In the genomic region with DNA sequence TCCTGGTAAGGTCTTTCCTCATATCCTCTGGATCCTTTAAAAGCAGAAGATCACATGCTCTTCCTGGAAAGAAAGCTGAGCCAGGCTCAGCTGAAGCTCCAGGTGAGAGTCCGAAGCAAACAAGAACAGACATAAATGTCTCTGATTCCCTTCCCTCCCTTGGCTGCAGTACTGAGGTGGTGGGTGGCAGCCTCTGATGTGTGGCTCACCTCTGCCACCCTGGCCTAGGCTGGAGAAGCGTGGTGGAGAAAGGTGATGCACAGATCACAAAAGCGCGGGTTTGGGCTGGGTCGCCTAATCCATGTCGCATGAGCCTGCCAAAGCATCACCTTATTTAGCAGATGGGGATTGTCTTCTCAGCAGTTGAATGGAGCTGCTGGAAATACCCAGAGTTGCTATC, we compare ENCODE assay signal across 42 cellular contexts. TPM values are rescaled to one million over a fixed set of nuclear protein-coding genes. Genes with fewer than 3 reads are reported as not detected.
"Had no signal": no experiment of that assay in that cellular context is flagged by ENCODE, and none has a peak within 500 bp of the region (broad histone marks: within the 10 kb centered on the region; RNA-seq: fewer than 3 reads in every experiment).

No MANE protein-coding gene starts in this region.

- H3K27ac ChIP-seq: adrenal gland, ascending aorta, body of pancreas, brain microvascular endothelial cell, breast epithelium, cardiac muscle cell had no signal

- H3K4me3 ChIP-seq: adrenal gland, ascending aorta, body of pancreas, breast epithelium, cardiac muscle cell had no signal

- H3K27me3 ChIP-seq: ascending aorta, body of pancreas, breast epithelium had no signal

- DNase-seq: activated effector memory CD4-positive, alpha-beta T cell treated with anti-CD3 and anti-CD28 coated beads, Interleukin-2, amount 50 U/mL, for 16 hours; activated effector memory CD4-positive, alpha-beta T cell treated with Interleukin-2 at 50 U/mL for 16 hours; activated gamma-delta T cell; activated gamma-delta T cell treated with Interleukin-2 at 50 U/mL for 16 hours; activated naive CD4-positive, alpha-beta T cell; activated naive CD4-positive, alpha-beta T cell treated with anti-CD3 and anti-CD28 coated beads for 36 hours; activated naive CD4-positive, alpha-beta T cell treated with anti-CD3 and anti-CD28 coated beads, Interleukin-2, amount 10 ng/mL, durations not matched to agents 7 days and 5 days; activated naive CD4-positive, alpha-beta T cell treated with anti-CD3 and anti-CD28 coated beads, Interleukin-2, amount 50 U/mL, for 16 hours; activated naive CD4-positive, alpha-beta T cell treated with Interleukin-2 at 50 U/mL for 16 hours; activated naive CD8-positive, alpha-beta T cell treated with anti-CD3 and anti-CD28 coated beads for 36 hours; activated naive CD8-positive, alpha-beta T cell treated with anti-CD3 and anti-CD28 coated beads, Interleukin-2, amount 10 ng/mL, durations not matched to agents 7 days and 5 days; activated naive CD8-positive, alpha-beta T cell treated with anti-CD3 and anti-CD28 coated beads, Interleukin-2, amount 50 U/mL, for 24 hours; activated T-cell treated with anti-CD3 and anti-CD28 coated beads, Interleukin-2, amount 50 U/mL, for 1 hour; activated T-cell treated with anti-CD3 and anti-CD28 coated beads, Interleukin-2, amount 50 U/mL, for 24 hours; activated T-cell treated with anti-CD3 and anti-CD28 coated beads, Interleukin-2, amount 50 U/mL, for 4 hours; activated T-cell treated with anti-CD3 and anti-CD28 coated beads, Interleukin-2, amount 50 U/mL, for 48 hours; activated T-cell treated with anti-CD3 and anti-CD28 coated beads, Interleukin-2, amount 50 U/mL, for 72 hours; adrenal gland; amniotic stem cell; amygdala; anterior cingulate cortex; aorta; body of pancreas; brain microvascular endothelial cell; caudate nucleus; central memory CD4-positive, alpha-beta T cell; cerebellar nuclear complex had no signal

- H3K36me3 ChIP-seq: adrenal gland, ascending aorta, brain microvascular endothelial cell, breast epithelium, cardiac muscle cell had no signal

- H3K36me3 Mint-ChIP-seq: activated naive CD4-positive, alpha-beta T cell treated with anti-CD3 and anti-CD28 coated beads, Interleukin-2, amount 10 ng/mL, durations not matched to agents 7 days and 5 days; activated naive CD4-positive, alpha-beta T cell treated with anti-CD3 and anti-CD28 coated beads, Interleukin-2, amount 50 U/mL, for 24 hours; activated naive CD4-positive, alpha-beta T cell treated with anti-CD3 and anti-CD28 coated beads, Interleukin-2, amount 50 U/mL, for 72 hours; activated naive CD8-positive, alpha-beta T cell; activated naive CD8-positive, alpha-beta T cell treated with anti-CD3 and anti-CD28 coated beads for 36 hours; activated naive CD8-positive, alpha-beta T cell treated with anti-CD3 and anti-CD28 coated beads, Interleukin-2, amount 10 ng/mL, durations not matched to agents 7 days and 5 days; brain had no signal

- H3K27me3 Mint-ChIP-seq: activated naive CD4-positive, alpha-beta T cell treated with anti-CD3 and anti-CD28 coated beads, Interleukin-2, amount 50 U/mL, for 24 hours; activated naive CD8-positive, alpha-beta T cell; activated naive CD8-positive, alpha-beta T cell treated with anti-CD3 and anti-CD28 coated beads, Interleukin-2, amount 50 U/mL, for 24 hours had no signal

- H3K4me1 Mint-ChIP-seq: activated naive CD4-positive, alpha-beta T cell treated with anti-CD3 and anti-CD28 coated beads, Interleukin-2, amount 10 ng/mL, durations not matched to agents 7 days and 5 days; activated naive CD4-positive, alpha-beta T cell treated with anti-CD3 and anti-CD28 coated beads, Interleukin-2, amount 50 U/mL, for 24 hours; activated naive CD8-positive, alpha-beta T cell treated with anti-CD3 and anti-CD28 coated beads for 36 hours; activated naive CD8-positive, alpha-beta T cell treated with anti-CD3 and anti-CD28 coated beads, Interleukin-2, amount 10 ng/mL, durations not matched to agents 7 days and 5 days; activated naive CD8-positive, alpha-beta T cell treated with anti-CD3 and anti-CD28 coated beads, Interleukin-2, amount 50 U/mL, for 24 hours; activated T-helper 17 cell treated with anti-CD3 and anti-CD28 coated beads, Interleukin-2, amount 50 U/mL, for 72 hours; brain; central memory CD8-positive, alpha-beta T cell had no signal

- H3K4me1 ChIP-seq: adrenal gland, ascending aorta, body of pancreas, breast epithelium had no signal

- H3K9me3 ChIP-seq: adrenal gland, ascending aorta, body of pancreas, breast epithelium had no signal

- FAIRE-seq: astrocyte, bronchial epithelial cell had no signal

- H3K27ac Mint-ChIP-seq: activated naive CD4-positive, alpha-beta T cell treated with anti-CD3 and anti-CD28 coated beads for 36 hours; activated naive CD4-positive, alpha-beta T cell treated with anti-CD3 and anti-CD28 coated beads, Interleukin-2, amount 10 ng/mL, durations not matched to agents 7 days and 5 days; activated naive CD4-positive, alpha-beta T cell treated with anti-CD3 and anti-CD28 coated beads, Interleukin-2, amount 50 U/mL, for 24 hours; activated naive CD4-positive, alpha-beta T cell treated with anti-CD3 and anti-CD28 coated beads, Interleukin-2, amount 50 U/mL, for 72 hours; activated naive CD8-positive, alpha-beta T cell; activated naive CD8-positive, alpha-beta T cell treated with anti-CD3 and anti-CD28 coated beads for 36 hours; activated naive CD8-positive, alpha-beta T cell treated with anti-CD3 and anti-CD28 coated beads, Interleukin-2, amount 10 ng/mL, durations not matched to agents 7 days and 5 days; activated naive CD8-positive, alpha-beta T cell treated with anti-CD3 and anti-CD28 coated beads, Interleukin-2, amount 50 U/mL, for 24 hours; activated T-cell treated with anti-CD3 and anti-CD28 coated beads, Interleukin-2, amount 50 U/mL, for 24 hours; activated T-cell treated with anti-CD3 and anti-CD28 coated beads, Interleukin-2, amount 50 U/mL, for 72 hours; activated T-helper 1 cell treated with anti-CD3 and anti-CD28 coated beads, Interleukin-12 subunit alpha, Interleukin-12 subunit beta, Interleukin-2, Interleukin-4 antibody, amounts not matched to agents 30 ng/mL and 10 ng/mL and 1 ng/mL, durations not matched to agents 14 hours and 24 hours and 36 hours; activated T-helper 17 cell treated with anti-CD3 and anti-CD28 coated beads, Interleukin-2, amount 50 U/mL, for 72 hours; activated T-helper 2 cell treated with anti-CD3 and anti-CD28 coated beads, Interferon-gamma antibody, Interleukin-2, Interleukin-4, amounts not matched to agents 10 μg/mL and 5 μg/mL and 100 μg/mL, durations not matched to agents 14 hours and 24 hours and 36 hours; brain had no signal

- ATAC-seq: activated naive CD4-positive, alpha-beta T cell treated with anti-CD3 and anti-CD28 coated beads, Interleukin-2, amount 50 U/mL, for 72 hours; activated naive CD8-positive, alpha-beta T cell treated with anti-CD3 and anti-CD28 coated beads, Interleukin-2, amount 50 U/mL, for 24 hours; activated T-cell treated with anti-CD3 and anti-CD28 coated beads, Interleukin-2, amount 50 U/mL, for 4 hours; activated T-cell treated with anti-CD3 and anti-CD28 coated beads, Interleukin-2, amount 50 U/mL, for 72 hours; activated T-helper 17 cell treated with anti-CD3 and anti-CD28 coated beads, Interleukin-2, amount 50 U/mL, for 72 hours; body of pancreas had no signal

- H3K9me3 Mint-ChIP-seq: activated naive CD4-positive, alpha-beta T cell treated with anti-CD3 and anti-CD28 coated beads for 36 hours; activated naive CD4-positive, alpha-beta T cell treated with anti-CD3 and anti-CD28 coated beads, Interleukin-2, amount 10 ng/mL, durations not matched to agents 7 days and 5 days; activated naive CD4-positive, alpha-beta T cell treated with anti-CD3 and anti-CD28 coated beads, Interleukin-2, amount 50 U/mL, for 24 hours; activated naive CD4-positive, alpha-beta T cell treated with anti-CD3 and anti-CD28 coated beads, Interleukin-2, amount 50 U/mL, for 72 hours; activated naive CD8-positive, alpha-beta T cell treated with anti-CD3 and anti-CD28 coated beads for 36 hours; activated naive CD8-positive, alpha-beta T cell treated with anti-CD3 and anti-CD28 coated beads, Interleukin-2, amount 10 ng/mL, durations not matched to agents 7 days and 5 days; activated naive CD8-positive, alpha-beta T cell treated with anti-CD3 and anti-CD28 coated beads, Interleukin-2, amount 50 U/mL, for 24 hours; activated T-cell treated with anti-CD3 and anti-CD28 coated beads, Interleukin-2, amount 50 U/mL, for 24 hours; activated T-cell treated with anti-CD3 and anti-CD28 coated beads, Interleukin-2, amount 50 U/mL, for 4 hours; activated T-cell treated with anti-CD3 and anti-CD28 coated beads, Interleukin-2, amount 50 U/mL, for 72 hours; activated T-helper 1 cell treated with anti-CD3 and anti-CD28 coated beads, Interleukin-12 subunit alpha, Interleukin-12 subunit beta, Interleukin-2, Interleukin-4 antibody, amounts not matched to agents 30 ng/mL and 10 ng/mL and 1 ng/mL, durations not matched to agents 14 hours and 24 hours and 36 hours; activated T-helper 17 cell treated with anti-CD3 and anti-CD28 coated beads, Interleukin-2, amount 50 U/mL, for 72 hours; activated T-helper 2 cell treated with anti-CD3 and anti-CD28 coated beads, Interferon-gamma antibody, Interleukin-2, Interleukin-4, amounts not matched to agents 10 μg/mL and 5 μg/mL and 100 μg/mL, durations not matched to agents 14 hours and 24 hours and 36 hours; central memory CD8-positive, alpha-beta T cell had no signal

- H3K4me3 Mint-ChIP-seq: activated naive CD4-positive, alpha-beta T cell treated with anti-CD3 and anti-CD28 coated beads for 36 hours; activated naive CD4-positive, alpha-beta T cell treated with anti-CD3 and anti-CD28 coated beads, Interleukin-2, amount 10 ng/mL, durations not matched to agents 7 days and 5 days; activated naive CD4-positive, alpha-beta T cell treated with anti-CD3 and anti-CD28 coated beads, Interleukin-2, amount 50 U/mL, for 24 hours; activated naive CD8-positive, alpha-beta T cell; activated naive CD8-positive, alpha-beta T cell treated with anti-CD3 and anti-CD28 coated beads for 36 hours; activated naive CD8-positive, alpha-beta T cell treated with anti-CD3 and anti-CD28 coated beads, Interleukin-2, amount 10 ng/mL, durations not matched to agents 7 days and 5 days; activated naive CD8-positive, alpha-beta T cell treated with anti-CD3 and anti-CD28 coated beads, Interleukin-2, amount 50 U/mL, for 24 hours; activated T-cell treated with anti-CD3 and anti-CD28 coated beads, Interleukin-2, amount 50 U/mL, for 24 hours; activated T-cell treated with anti-CD3 and anti-CD28 coated beads, Interleukin-2, amount 50 U/mL, for 4 hours; activated T-cell treated with anti-CD3 and anti-CD28 coated beads, Interleukin-2, amount 50 U/mL, for 72 hours; activated T-helper 1 cell treated with anti-CD3 and anti-CD28 coated beads, Interleukin-12 subunit alpha, Interleukin-12 subunit beta, Interleukin-2, Interleukin-4 antibody, amounts not matched to agents 30 ng/mL and 10 ng/mL and 1 ng/mL, durations not matched to agents 14 hours and 24 hours and 36 hours; activated T-helper 17 cell treated with anti-CD3 and anti-CD28 coated beads, Interleukin-2, amount 50 U/mL, for 72 hours; brain; central memory CD8-positive, alpha-beta T cell had no signal

RNA-seq across cellular contexts. Expression of gene KRT76, which starts 2.8 kb away (rescaled TPM):
- total RNA-seq: activated naive CD4-positive, alpha-beta T cell treated with anti-CD3 and anti-CD28 coated beads for 36 hours; activated naive CD4-positive, alpha-beta T cell treated with anti-CD3 and anti-CD28 coated beads, Interleukin-2, amount 50 U/mL, for 72 hours; activated naive CD8-positive, alpha-beta T cell treated with anti-CD3 and anti-CD28 coated beads for 36 hours; activated naive CD8-positive, alpha-beta T cell treated with anti-CD3 and anti-CD28 coated beads, Interleukin-2, amount 10 ng/mL, durations not matched to agents 7 days and 5 days; activated T-cell treated with anti-CD3 and anti-CD28 coated beads, Interleukin-2, amount 50 U/mL, for 4 hours; activated T-cell treated with anti-CD3 and anti-CD28 coated beads, Interleukin-2, amount 50 U/mL, for 72 hours; activated T-helper 1 cell treated with anti-CD3 and anti-CD28 coated beads, Interleukin-12 subunit alpha, Interleukin-12 subunit beta, Interleukin-2, Interleukin-4 antibody, amounts not matched to agents 30 ng/mL and 10 ng/mL and 1 ng/mL, durations not matched to agents 14 hours and 24 hours and 36 hours; activated T-helper 17 cell treated with anti-CD3 and anti-CD28 coated beads, Interleukin-2, amount 50 U/mL, for 72 hours; activated T-helper 2 cell treated with anti-CD3 and anti-CD28 coated beads, Interferon-gamma antibody, Interleukin-2, Interleukin-4, amounts not matched to agents 10 μg/mL and 5 μg/mL and 100 μg/mL, durations not matched to agents 14 hours and 24 hours and 36 hours; adrenal gland; aorta; ascending aorta; astrocyte; body of pancreas; breast epithelium; bronchial epithelial cell; cardiac muscle cell; cerebellum; chondrocyte had no signal

RNA-seq across cellular contexts. Expression of gene KRT3, which starts 16.0 kb away (rescaled TPM):
- total RNA-seq: activated naive CD4-positive, alpha-beta T cell treated with anti-CD3 and anti-CD28 coated beads for 36 hours; activated naive CD8-positive, alpha-beta T cell treated with anti-CD3 and anti-CD28 coated beads for 36 hours; activated naive CD8-positive, alpha-beta T cell treated with anti-CD3 and anti-CD28 coated beads, Interleukin-2, amount 10 ng/mL, durations not matched to agents 7 days and 5 days; activated T-cell treated with anti-CD3 and anti-CD28 coated beads, Interleukin-2, amount 50 U/mL, for 4 hours; activated T-cell treated with anti-CD3 and anti-CD28 coated beads, Interleukin-2, amount 50 U/mL, for 72 hours; activated T-helper 17 cell treated with anti-CD3 and anti-CD28 coated beads, Interleukin-2, amount 50 U/mL, for 72 hours; activated T-helper 2 cell treated with anti-CD3 and anti-CD28 coated beads, Interferon-gamma antibody, Interleukin-2, Interleukin-4, amounts not matched to agents 10 μg/mL and 5 μg/mL and 100 μg/mL, durations not matched to agents 14 hours and 24 hours and 36 hours; adrenal gland; aorta; ascending aorta; body of pancreas; breast epithelium; cardiac muscle cell; cerebellum; chondrocyte had no signal

RNA-seq across cellular contexts. Expression of gene KRT4, which starts 34.0 kb away (rescaled TPM):
- total RNA-seq: activated naive CD4-positive, alpha-beta T cell treated with anti-CD3 and anti-CD28 coated beads for 36 hours; activated naive CD4-positive, alpha-beta T cell treated with anti-CD3 and anti-CD28 coated beads, Interleukin-2, amount 50 U/mL, for 72 hours; activated naive CD8-positive, alpha-beta T cell treated with anti-CD3 and anti-CD28 coated beads, Interleukin-2, amount 10 ng/mL, durations not matched to agents 7 days and 5 days; activated T-cell treated with anti-CD3 and anti-CD28 coated beads, Interleukin-2, amount 50 U/mL, for 4 hours; activated T-helper 1 cell treated with anti-CD3 and anti-CD28 coated beads, Interleukin-12 subunit alpha, Interleukin-12 subunit beta, Interleukin-2, Interleukin-4 antibody, amounts not matched to agents 30 ng/mL and 10 ng/mL and 1 ng/mL, durations not matched to agents 14 hours and 24 hours and 36 hours; activated T-helper 17 cell treated with anti-CD3 and anti-CD28 coated beads, Interleukin-2, amount 50 U/mL, for 72 hours; activated T-helper 2 cell treated with anti-CD3 and anti-CD28 coated beads, Interferon-gamma antibody, Interleukin-2, Interleukin-4, amounts not matched to agents 10 μg/mL and 5 μg/mL and 100 μg/mL, durations not matched to agents 14 hours and 24 hours and 36 hours; aorta; ascending aorta; astrocyte; cardiac muscle cell; cerebellum had no signal

RNA-seq across cellular contexts. Expression of gene KRT79, which starts 54.2 kb away (rescaled TPM):
- total RNA-seq: activated naive CD4-positive, alpha-beta T cell treated with anti-CD3 and anti-CD28 coated beads for 36 hours; activated naive CD8-positive, alpha-beta T cell treated with anti-CD3 and anti-CD28 coated beads, Interleukin-2, amount 10 ng/mL, durations not matched to agents 7 days and 5 days; activated T-helper 1 cell treated with anti-CD3 and anti-CD28 coated beads, Interleukin-12 subunit alpha, Interleukin-12 subunit beta, Interleukin-2, Interleukin-4 antibody, amounts not matched to agents 30 ng/mL and 10 ng/mL and 1 ng/mL, durations not matched to agents 14 hours and 24 hours and 36 hours; activated T-helper 2 cell treated with anti-CD3 and anti-CD28 coated beads, Interferon-gamma antibody, Interleukin-2, Interleukin-4, amounts not matched to agents 10 μg/mL and 5 μg/mL and 100 μg/mL, durations not matched to agents 14 hours and 24 hours and 36 hours; adrenal gland; aorta; ascending aorta; body of pancreas; cardiac muscle cell; cerebellum had no signal
